Comparison of ENCODE assay signal across 8 cellular contexts in the genomic region with DNA sequence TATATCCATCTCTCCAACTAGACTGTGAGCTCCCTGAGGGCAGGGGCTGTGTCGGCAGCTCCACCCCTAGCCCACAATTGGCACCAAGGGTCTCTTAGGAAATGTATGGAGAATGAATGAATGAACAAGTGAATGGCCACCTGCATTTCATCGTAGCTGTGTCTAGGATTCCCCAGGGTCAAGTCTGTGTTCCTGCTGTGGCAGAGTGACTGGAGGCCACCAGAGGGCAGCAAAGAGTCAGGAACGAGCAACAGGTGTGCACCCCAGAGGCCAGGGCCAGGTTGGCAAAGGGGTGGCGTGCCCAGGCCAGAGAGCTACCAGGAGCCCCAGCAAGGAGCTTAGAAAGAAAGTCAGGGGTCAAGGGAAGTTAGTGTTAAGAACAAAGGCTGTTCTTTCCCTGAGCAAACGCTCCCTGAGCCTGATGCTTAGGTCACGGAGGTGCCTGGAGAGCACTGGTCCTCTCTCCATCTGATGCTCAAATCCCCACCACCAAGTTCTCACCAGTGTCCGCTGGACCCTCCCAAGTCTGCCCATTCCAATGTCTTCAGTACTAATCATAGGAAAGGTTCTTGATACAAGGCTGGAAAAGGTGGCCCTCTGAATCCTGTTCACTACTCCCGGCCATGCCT.
A peak's percentile ranks its signal among the peaks of the same experiment; 100 is the strongest.
DNase-seq lines count a peak whose midpoint lies in the region; ATAC-seq and TF ChIP-seq lines count a peak whose summit lies in the region.

No MANE protein-coding gene starts in this region.

- H3K27ac ChIP-seq in cardiac muscle cell (no peak overlapping the region), gastroesophageal sphincter (no peak overlapping the region), prostate gland (no peak overlapping the region), uterus (no peak overlapping the region)

- DNase-seq in cardiac muscle cell (ENCODE audit: low read depth in 1 of 2, low spot score in 1 of 2) (peak; percentile 67 to 79), Right ventricle myocardium inferior (ENCODE audit: missing footprints) (no peak), HT-29 (ENCODE audit: low spot score) (peak; percentile 72), RKO (ENCODE audit: low spot score) (peak; percentile 64), prostate gland (ENCODE audit: low spot score) (peak; percentile 60), uterus (peak; percentile 21 to 35)
- DNase-seq in activated T-helper 9 cell treated with anti-CD3 and anti-CD28 coated beads, Interleukin-2, amount 50 U/mL, for 16 hours (ENCODE audit: low read depth) = peak; percentile 62

- intact Hi-C loops in Right ventricle myocardium inferior (cut with DNase I) = no loop called here
- intact Hi-C loops in prostate gland (cut with DNase I) = no loop called here
- intact Hi-C loops in uterus (cut with DNase I; ENCODE audit: low total_unique reads) = no loop called here

- H3K36me3 ChIP-seq in cardiac muscle cell (no peaks in the 10 kb centered on the region), gastroesophageal sphincter (no peaks in the 10 kb centered on the region), prostate gland (no peaks in the 10 kb centered on the region), uterus (no peaks in the 10 kb centered on the region)

- WGBS in gastroesophageal sphincter (ENCODE audit: low coverage in 1 of 2), 2 donors = 32 to 42% methylated on average over 6 of the region's 8 CpGs
- 49% methylated on average over 8 of the region's 8 CpGs for WGBS in prostate gland

- H3K4me3 ChIP-seq in cardiac muscle cell (no peak overlapping the region), gastroesophageal sphincter (no peak overlapping the region), prostate gland (no peak overlapping the region), uterus (no peak overlapping the region)

- TF ChIP-seq CTCF in cardiac muscle cell (IDR thresholded peaks at IDR 0.05; ENCODE audit: low read depth, low read length) (peak; percentile 94), gastroesophageal sphincter (IDR thresholded peaks at IDR 0.05) (peak in 3 of 4 experiments; percentile 50 to 82 (median 57)), prostate gland (IDR thresholded peaks at IDR 0.05) (peak; percentile 73 to 88 (median 79)), uterus (IDR thresholded peaks at IDR 0.05) (peak; percentile 31 to 62 (median 54))

- TF ChIP-seq POLR2A in gastroesophageal sphincter (IDR thresholded peaks at IDR 0.05) (no peak), prostate gland (IDR thresholded peaks at IDR 0.05) (no peak), uterus (IDR thresholded peaks at IDR 0.05) (no peak)

- peaks cover 72% of the 10 kb centered on the region for H3K27me3 ChIP-seq in cardiac muscle cell
- H3K27me3 ChIP-seq in gastroesophageal sphincter = peaks cover 25% of the 10 kb centered on the region
- no peaks in the 10 kb centered on the region for H3K27me3 ChIP-seq in prostate gland (replicated peaks; ENCODE audit: insufficient read depth)
- H3K27me3 ChIP-seq in uterus = no peaks in the 10 kb centered on the region

- ATAC-seq in Right ventricle myocardium inferior (no peak), gastroesophageal sphincter (peak; percentile 42)

- H3K4me1 ChIP-seq in cardiac muscle cell (ENCODE audit: low read depth) = no peaks in the 10 kb centered on the region
- no peaks in the 10 kb centered on the region for H3K4me1 ChIP-seq in gastroesophageal sphincter
- no peaks in the 10 kb centered on the region for H3K4me1 ChIP-seq in prostate gland (replicated peaks)
- no peaks in the 10 kb centered on the region for H3K4me1 ChIP-seq in uterus

- H3K9me3 ChIP-seq in cardiac muscle cell (ENCODE audit: low read depth) (no peaks in the 10 kb centered on the region), gastroesophageal sphincter (no peaks in the 10 kb centered on the region), prostate gland (no peaks in the 10 kb centered on the region), uterus (no peaks in the 10 kb centered on the region)

- TF ChIP-seq EP300 in gastroesophageal sphincter (IDR thresholded peaks at IDR 0.05) = no peak
